Comparison of ENCODE assay signal across 9 cellular contexts in genomic region chr3:9780451-9780797, GRCh38. TPM values are rescaled to one million over a fixed set of nuclear protein-coding genes. Genes with fewer than 3 reads are reported as not detected.
A peak's percentile ranks its signal among the peaks of the same experiment; 100 is the strongest.
DNase-seq lines count a peak whose midpoint lies in the region; ATAC-seq and TF ChIP-seq lines count a peak whose summit lies in the region.
"Had no signal": no experiment of that assay in that cellular context is flagged by ENCODE, and none has a peak within 500 bp of the region (broad histone marks: within the 10 kb centered on the region; RNA-seq: fewer than 3 reads in every experiment).

No MANE protein-coding gene starts in this region.

- CTCF ChIA-PET in activated B cell treated with CpG ODN at 0.5 μM for 24 hours (lab: Charles Lee), result interaction anchor here (1.6 to 1.7 kb wide), 2 partner anchors 15 to 28 kb away, joined by 3 to 4 read pairs; no protein-coding TSS in a partner anchor

- no peak for TF ChIP-seq CTCF in right atrium auricular region (IDR thresholded peaks at IDR 0.05)
- no peak for TF ChIP-seq CTCF in activated B cell treated with CpG ODN at 0.5 μM for 24 hours (IDR thresholded peaks at IDR 0.05)
- TF ChIP-seq CTCF in upper lobe of right lung (IDR thresholded peaks at IDR 0.05), result no peak
- TF ChIP-seq CTCF in suprapubic skin (IDR thresholded peaks at IDR 0.05), result no peak

- H3K27me3 ChIP-seq in right atrium auricular region (no peaks in the 10 kb centered on the region), upper lobe of right lung (no peaks in the 10 kb centered on the region), suprapubic skin (no peaks in the 10 kb centered on the region)

- H3K36me3 Mint-ChIP-seq in activated B cell treated with CpG ODN at 0.5 μM for 24 hours (ENCODE audit: low read depth), result peaks cover 26% of the 10 kb centered on the region

- H3K9me3 ChIP-seq in right atrium auricular region (no peaks in the 10 kb centered on the region), upper lobe of right lung (no peaks in the 10 kb centered on the region), suprapubic skin (no peaks in the 10 kb centered on the region)

- H3K4me1 Mint-ChIP-seq in activated B cell treated with CpG ODN at 0.5 μM for 24 hours, result peaks cover 58% of the 10 kb centered on the region

- intact Hi-C loops in left cardiac atrium (cut with DNase I), result no loop called here
- intact Hi-C loops in activated B cell treated with CpG ODN at 0.5 μM for 24 hours (cut with micrococcal nuclease), result loop anchor here (1.0 to 2.0 kb wide), 2 partner anchors 12 to 14 kb away; partner anchors contain the start of gene TADA3
- intact Hi-C loops in upper lobe of right lung (cut with DNase I), result no loop called here

- H3K27me3 Mint-ChIP-seq in activated B cell treated with CpG ODN at 0.5 μM for 24 hours, result no peaks in the 10 kb centered on the region

- DNase-seq in left cardiac atrium, result peak; percentile 18
- DNase-seq in right atrium auricular region (ENCODE audit: low spot score), result no peak
- DNase-seq in activated B cell treated with CpG ODN at 0.5 μM for 24 hours, result no peak
- peak; percentile 73 for DNase-seq in left lobe of liver (ENCODE audit: low spot score)
- DNase-seq in upper lobe of right lung, result no peak
- no peak for DNase-seq in effector CD4-positive, alpha-beta T cell
- no peak for DNase-seq in ureter (ENCODE audit: low spot score)
- no peak for DNase-seq in suprapubic skin (ENCODE audit: low spot score in 2 of 2)

- no peak overlapping the region for H3K4me3 ChIP-seq in right atrium auricular region
- H3K4me3 ChIP-seq in upper lobe of right lung, result no peak overlapping the region
- no peak overlapping the region for H3K4me3 ChIP-seq in suprapubic skin
- H3K4me3 ChIP-seq: SK-N-MC had no signal

- H3K27ac Mint-ChIP-seq in activated B cell treated with CpG ODN at 0.5 μM for 24 hours, result peak overlapping the region; percentile 88

- peak overlapping the region; percentile 32 for H3K4me3 Mint-ChIP-seq in activated B cell treated with CpG ODN at 0.5 μM for 24 hours

- no peak for TF ChIP-seq EP300 in suprapubic skin (IDR thresholded peaks at IDR 0.05)

- no peak for ATAC-seq in left cardiac atrium
- peak; percentile 4 for ATAC-seq in activated B cell treated with CpG ODN at 0.5 μM for 24 hours (ENCODE audit: low read depth)
- ATAC-seq in left lobe of liver, result peak; percentile 79
- ATAC-seq in upper lobe of right lung, result no peak

- no peaks in the 10 kb centered on the region for H3K9me3 Mint-ChIP-seq in activated B cell treated with CpG ODN at 0.5 μM for 24 hours

- H3K27ac ChIP-seq in right atrium auricular region (no peak overlapping the region), upper lobe of right lung (peak overlapping the region; percentile 74), suprapubic skin (no peak overlapping the region)
- H3K27ac ChIP-seq: SK-N-MC had no signal

- TF ChIP-seq POLR2A in suprapubic skin (IDR thresholded peaks at IDR 0.05), result no peak

- no peaks in the 10 kb centered on the region for H3K4me1 ChIP-seq in right atrium auricular region
- H3K4me1 ChIP-seq in upper lobe of right lung, result peaks cover 21% of the 10 kb centered on the region
- H3K4me1 ChIP-seq in suprapubic skin, result peaks cover 11% of the 10 kb centered on the region

- POLR2A ChIA-PET in activated B cell treated with CpG ODN at 0.5 μM for 24 hours (lab: Charles Lee), result interaction anchor here (1.0 to 5.6 kb wide), 10 partner anchors 9 to 153 kb away, joined by 3 to 133 read pairs (median 6); partner anchors contain the start of genes ARPC4, BRPF1, CAMK1 and CRELD1

- H3K36me3 ChIP-seq in right atrium auricular region (peaks cover 43% of the 10 kb centered on the region), upper lobe of right lung (peaks cover 53% of the 10 kb centered on the region), suprapubic skin (peaks cover 45% of the 10 kb centered on the region)

- WGBS in suprapubic skin, result 73% methylated on average over 11 of the region's 11 CpGs

RNA-seq across cellular contexts. Expression of gene CAMK1, which starts 10.7 kb away (rescaled TPM):
- total RNA-seq in left cardiac atrium (10 to 100 TPM; 24.2 to 27.4 TPM), right atrium auricular region (10 to 100 TPM; 16.4 to 40.2 TPM), activated B cell treated with CpG ODN at 0.5 μM for 24 hours (0.69 and 1.7 TPM in 2 replicates), left lobe of liver (24.6 TPM), upper lobe of right lung (35.7 TPM), ureter (24.3 TPM), suprapubic skin (10 to 100 TPM in 1 of 4 donors, 1 to 10 TPM in 3; 3.3 to 13.0 (median 5.2) TPM)

RNA-seq across cellular contexts. Expression of gene TADA3, which starts 11.8 kb away (rescaled TPM):
- total RNA-seq in left cardiac atrium (10 to 100 TPM; 42.0 to 42.7 TPM), right atrium auricular region (10 to 100 TPM; 43.6 to 57.3 TPM), activated B cell treated with CpG ODN at 0.5 μM for 24 hours (43.8 and 44.7 TPM in 2 replicates), left lobe of liver (25.8 TPM), upper lobe of right lung (55.8 TPM), ureter (54.6 TPM), suprapubic skin (10 to 100 TPM; 27.6 to 45.0 (median 38.8) TPM)

RNA-seq across cellular contexts. Expression of gene ARPC4, which starts 12.5 kb away (rescaled TPM):
- total RNA-seq in left cardiac atrium (10 to 100 TPM; 80.8 to 96.2 TPM), right atrium auricular region (10 to 100 TPM; 69.0 to 89.6 TPM), activated B cell treated with CpG ODN at 0.5 μM for 24 hours (315 and 338 TPM in 2 replicates), left lobe of liver (42.1 TPM), upper lobe of right lung (148 TPM), ureter (166 TPM), suprapubic skin (100 to 1,000 TPM; 107 to 132 (median 124) TPM)

RNA-seq across cellular contexts. Expression of gene TTLL3, which starts 29.6 kb away (rescaled TPM):
- total RNA-seq in left cardiac atrium (10 to 100 TPM; 15.4 to 20.4 TPM), right atrium auricular region (10 to 100 TPM; 12.2 to 13.1 TPM), activated B cell treated with CpG ODN at 0.5 μM for 24 hours (51.4 and 61.9 TPM in 2 replicates), left lobe of liver (7.1 TPM), upper lobe of right lung (37.3 TPM), ureter (98.3 TPM), suprapubic skin (100 to 1,000 TPM in 2 of 4 donors, 10 to 100 TPM in 2; 42.4 to 286 (median 83.3) TPM)

RNA-seq across cellular contexts. Expression of gene OGG1, which starts 30.7 kb away (rescaled TPM):
- 10 to 100 TPM; 11.8 to 12.6 TPM for total RNA-seq in left cardiac atrium
- total RNA-seq in right atrium auricular region, result 10 to 100 TPM; 10.8 to 12.2 TPM
- 43.5 and 60.7 TPM in 2 replicates for total RNA-seq in activated B cell treated with CpG ODN at 0.5 μM for 24 hours
- total RNA-seq in left lobe of liver, result 16.0 TPM
- total RNA-seq in upper lobe of right lung, result 17.2 TPM
- total RNA-seq in ureter, result 25.3 TPM
- total RNA-seq in suprapubic skin, result 10 to 100 TPM; 15.7 to 29.6 (median 25.5) TPM

Comparison
In these comparisons a context has a peak if more than half of its experiments do, and no peak if none do; other contexts are left out.
1. DNase-seq: peak in left cardiac atrium (single experiment) and left lobe of liver (single experiment); none in right atrium auricular region (single experiment), activated B cell treated with CpG ODN at 0.5 μM for 24 hours (single experiment), upper lobe of right lung (single experiment), effector CD4-positive, alpha-beta T cell (single experiment), ureter (single experiment) and suprapubic skin (0 of 2).
2. ATAC-seq: peak in activated B cell treated with CpG ODN at 0.5 μM for 24 hours (single experiment) and left lobe of liver (single experiment); none in left cardiac atrium (0 of 2) and upper lobe of right lung (single experiment).